Comparison of ENCODE assay signal across 2 cellular contexts in the genomic region with DNA sequence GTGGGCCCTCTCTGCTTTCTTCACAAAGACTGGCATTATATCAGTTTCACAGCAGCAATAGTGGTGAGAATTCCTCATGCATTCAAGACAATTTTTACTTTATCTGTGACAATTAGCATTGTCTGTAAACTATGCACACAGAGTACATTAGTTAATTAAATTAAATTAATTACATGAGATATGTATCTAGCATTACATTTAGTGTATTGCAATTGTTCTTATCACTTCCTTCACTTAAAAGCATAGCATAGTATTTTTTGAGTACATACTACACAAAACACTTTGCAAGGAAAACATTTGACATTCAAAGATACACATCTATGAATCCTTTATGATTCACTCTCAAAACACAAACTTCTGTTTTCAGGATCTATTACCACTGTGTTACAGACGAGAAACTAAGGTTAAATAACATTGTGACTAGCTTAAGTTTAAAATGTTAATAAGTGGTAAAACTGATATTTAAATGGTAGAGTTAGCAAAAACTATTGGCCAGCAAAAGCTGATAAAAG.
A peak's percentile ranks its signal among the peaks of the same experiment; 100 is the strongest.
TF ChIP-seq lines count a peak whose summit lies in the region.

No MANE protein-coding gene starts in this region.

TF ChIP-seq in IMR-90, 13 proteins besides CTCF, POLR2A, EP300 and RAD21 (continued from another document):
- TF ChIP-seq MAZ (IDR thresholded peaks at IDR 0.05; ENCODE audit: borderline replicate concordance, low read depth, low read length) (no peak), NFE2L2 (IDR thresholded peaks at IDR 0.05; ENCODE audit: low read depth, low read length) (no peak), CEBPB (IDR thresholded peaks at IDR 0.05; ENCODE audit: low read depth, low read length) (no peak), MXI1 (IDR thresholded peaks at IDR 0.05; ENCODE audit: borderline replicate concordance, low read depth, low read length) (no peak), ELK1 (IDR thresholded peaks at IDR 0.05; ENCODE audit: borderline replicate concordance, low read depth, low read length) (no peak)
- TF ChIP-seq, protein P1, sequence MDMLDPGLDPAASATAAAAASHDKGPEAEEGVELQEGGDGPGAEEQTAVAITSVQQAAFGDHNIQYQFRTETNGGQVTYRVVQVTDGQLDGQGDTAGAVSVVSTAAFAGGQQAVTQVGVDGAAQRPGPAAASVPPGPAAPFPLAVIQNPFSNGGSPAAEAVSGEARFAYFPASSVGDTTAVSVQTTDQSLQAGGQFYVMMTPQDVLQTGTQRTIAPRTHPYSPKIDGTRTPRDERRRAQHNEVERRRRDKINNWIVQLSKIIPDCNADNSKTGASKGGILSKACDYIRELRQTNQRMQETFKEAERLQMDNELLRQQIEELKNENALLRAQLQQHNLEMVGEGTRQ (IDR thresholded peaks at IDR 0.05; ENCODE audit: low read depth, low read length): no peak

TF ChIP-seq in SK-N-SH, 30 proteins besides CTCF, POLR2A, EP300 and RAD21 (continued from another document):
- TF ChIP-seq PBX3 (IDR thresholded peaks at IDR 0.05) (peak; percentile 41; the same call in 1 of the 2 replicates), SIN3A (IDR thresholded peaks at IDR 0.05; ENCODE audit: borderline replicate concordance, low read depth, low read length) (no peak), JUND (IDR thresholded peaks at IDR 0.05) (peak; percentile 66)
- TF ChIP-seq, protein P2, sequence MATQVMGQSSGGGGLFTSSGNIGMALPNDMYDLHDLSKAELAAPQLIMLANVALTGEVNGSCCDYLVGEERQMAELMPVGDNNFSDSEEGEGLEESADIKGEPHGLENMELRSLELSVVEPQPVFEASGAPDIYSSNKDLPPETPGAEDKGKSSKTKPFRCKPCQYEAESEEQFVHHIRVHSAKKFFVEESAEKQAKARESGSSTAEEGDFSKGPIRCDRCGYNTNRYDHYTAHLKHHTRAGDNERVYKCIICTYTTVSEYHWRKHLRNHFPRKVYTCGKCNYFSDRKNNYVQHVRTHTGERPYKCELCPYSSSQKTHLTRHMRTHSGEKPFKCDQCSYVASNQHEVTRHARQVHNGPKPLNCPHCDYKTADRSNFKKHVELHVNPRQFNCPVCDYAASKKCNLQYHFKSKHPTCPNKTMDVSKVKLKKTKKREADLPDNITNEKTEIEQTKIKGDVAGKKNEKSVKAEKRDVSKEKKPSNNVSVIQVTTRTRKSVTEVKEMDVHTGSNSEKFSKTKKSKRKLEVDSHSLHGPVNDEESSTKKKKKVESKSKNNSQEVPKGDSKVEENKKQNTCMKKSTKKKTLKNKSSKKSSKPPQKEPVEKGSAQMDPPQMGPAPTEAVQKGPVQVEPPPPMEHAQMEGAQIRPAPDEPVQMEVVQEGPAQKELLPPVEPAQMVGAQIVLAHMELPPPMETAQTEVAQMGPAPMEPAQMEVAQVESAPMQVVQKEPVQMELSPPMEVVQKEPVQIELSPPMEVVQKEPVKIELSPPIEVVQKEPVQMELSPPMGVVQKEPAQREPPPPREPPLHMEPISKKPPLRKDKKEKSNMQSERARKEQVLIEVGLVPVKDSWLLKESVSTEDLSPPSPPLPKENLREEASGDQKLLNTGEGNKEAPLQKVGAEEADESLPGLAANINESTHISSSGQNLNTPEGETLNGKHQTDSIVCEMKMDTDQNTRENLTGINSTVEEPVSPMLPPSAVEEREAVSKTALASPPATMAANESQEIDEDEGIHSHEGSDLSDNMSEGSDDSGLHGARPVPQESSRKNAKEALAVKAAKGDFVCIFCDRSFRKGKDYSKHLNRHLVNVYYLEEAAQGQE (IDR thresholded peaks at IDR 0.05; ENCODE audit: low read depth, low read length): no peak
TF ChIP-seq in SK-N-SH: peak in this region for 5.
